ENCODE assay signal across 19 cellular contexts in the genomic region with DNA sequence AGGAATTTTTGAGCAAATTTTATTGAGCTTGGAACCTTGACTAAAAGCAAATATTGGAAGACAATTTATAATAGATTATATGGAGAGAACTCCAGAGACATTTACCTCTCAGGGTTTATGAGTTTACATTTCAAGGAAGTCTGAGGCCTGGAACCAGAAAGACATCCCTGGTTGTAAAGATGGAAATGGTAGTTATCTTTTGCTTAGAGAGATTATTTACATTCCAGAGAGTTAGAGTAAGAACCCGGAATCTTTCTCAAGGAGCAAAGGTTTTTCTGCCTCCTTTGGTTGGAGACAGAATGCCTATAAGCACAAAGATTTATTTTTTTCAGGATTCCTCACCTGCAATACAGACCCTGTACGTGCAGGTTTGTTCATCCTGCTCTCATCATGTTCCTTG.
"Had no signal": no experiment of that assay in that cellular context is flagged by ENCODE, and none has a peak within 500 bp of the region (broad histone marks: within the 10 kb centered on the region; RNA-seq: fewer than 3 reads in every experiment).

No MANE protein-coding gene starts in this region.

- H3K27me3 ChIP-seq: ascending aorta, esophagus squamous epithelium, pancreas, right lobe of liver, upper lobe of right lung had no signal

- DNase-seq: activated CD4-positive, alpha-beta T cell treated with anti-CD3 and anti-CD28 coated beads, Interleukin-2, amount 50 U/mL, for 4 hours; activated effector memory CD4-positive, alpha-beta T cell treated with anti-CD3 and anti-CD28 coated beads, Interleukin-2, amount 50 U/mL, for 16 hours; activated naive CD4-positive, alpha-beta T cell treated with anti-CD3 and anti-CD28 coated beads, Interleukin-2, amount 50 U/mL, for 16 hours; activated T-cell treated with anti-CD3 and anti-CD28 coated beads, Interleukin-2, amount 50 U/mL, for 72 hours; cerebellar nuclear complex; effector CD8-positive, alpha-beta T cell; esophagus squamous epithelium; foreskin fibroblast; glutamatergic neuron; hypothalamus; left ventricle myocardium superior; natural killer cell; pancreas; right lobe of liver; stimulated activated CD8-positive, alpha-beta memory T cell treated with anti-CD3 and anti-CD28 coated beads, Interleukin-4, amount 100 ng/mL, for 48 hours; stimulated activated naive CD4-positive, alpha-beta T cell; T-helper 17 cell; upper lobe of right lung had no signal

- H3K9me3 ChIP-seq: ascending aorta, esophagus squamous epithelium, pancreas, right lobe of liver, upper lobe of right lung had no signal

- ATAC-seq: activated T-cell treated with anti-CD3 and anti-CD28 coated beads, Interleukin-2, amount 50 U/mL, for 72 hours; left ventricle myocardium superior; natural killer cell; pancreas; right lobe of liver; T-helper 17 cell; upper lobe of right lung had no signal

- H3K36me3 ChIP-seq: ascending aorta, esophagus squamous epithelium, pancreas, right lobe of liver, upper lobe of right lung had no signal

- H3K27ac ChIP-seq: ascending aorta, esophagus squamous epithelium, pancreas, right lobe of liver, upper lobe of right lung had no signal

- H3K4me1 ChIP-seq: ascending aorta, esophagus squamous epithelium, pancreas, right lobe of liver, upper lobe of right lung had no signal

- H3K4me3 ChIP-seq: ascending aorta, esophagus squamous epithelium, pancreas, right lobe of liver, upper lobe of right lung had no signal
